8 cellular contexts compared by ENCODE assay signal in genomic region chr9:36102742-36103495, GRCh38. TPM values are rescaled to one million over a fixed set of nuclear protein-coding genes. Genes with fewer than 3 reads are reported as not detected.
DNase-seq lines count a peak whose midpoint lies in the region; ATAC-seq and TF ChIP-seq lines count a peak whose summit lies in the region.

No MANE protein-coding gene starts in this region.

- H3K36me3 ChIP-seq in right atrium auricular region, result no peaks in the 10 kb centered on the region

- peak in 1 of 2 donors; percentile 84 for TF ChIP-seq CTCF in right atrium auricular region (IDR thresholded peaks at IDR 0.05)

- H3K27me3 ChIP-seq in right atrium auricular region, result no peaks in the 10 kb centered on the region

- intact Hi-C loops in sciatic nerve (cut with DNase I), result no loop called here

- H3K9me3 ChIP-seq in right atrium auricular region, result no peaks in the 10 kb centered on the region

- peak; percentile 81 for ATAC-seq in GM21723 (IDR thresholded peaks at IDR 0.05; ENCODE audit: unreplicated experiment)
- ATAC-seq in sciatic nerve, result peak; percentile 95

- H3K27ac ChIP-seq in right atrium auricular region, result no peak overlapping the region

- H3K4me3 ChIP-seq in right atrium auricular region, result no peak overlapping the region

- H3K4me1 ChIP-seq in right atrium auricular region, result no peaks in the 10 kb centered on the region

- DNase-seq in COLO829 (ENCODE audit: low spot score), result peak; percentile 79
- peak; percentile 53 for DNase-seq in NCI-H1105 (lab: John Stamatoyannopoulos, UW)
- DNase-seq in T-helper 1 cell, result peak; percentile 66 to 84 (median 77)
- peak in 48 of 56 donors; percentile 4 to 86 (median 42) for DNase-seq in amygdala (lab: John Stamatoyannopoulos, UW)
- DNase-seq in right atrium auricular region (ENCODE audit: low spot score), result peak; percentile 72
- peak; percentile 92 for DNase-seq in sciatic nerve (ENCODE audit: low spot score)
- DNase-seq in amniotic stem cell (lab: John Stamatoyannopoulos, UW), result no peak

RNA-seq across cellular contexts. Expression of gene GLIPR2, which starts 33.6 kb away (rescaled TPM):
- total RNA-seq in right atrium auricular region (10 to 100 TPM; 11.2 to 11.6 TPM), sciatic nerve (14.8 TPM)
